In genomic region chr10:132884041-132884440, GRCh38 we compare ENCODE assay signal across 19 cellular contexts. TPM values are rescaled to one million over a fixed set of nuclear protein-coding genes. Genes with fewer than 3 reads are reported as not detected.
"Had no signal": no experiment of that assay in that cellular context is flagged by ENCODE, and none has a peak within 500 bp of the region (broad histone marks: within the 10 kb centered on the region; RNA-seq: fewer than 3 reads in every experiment).

No MANE protein-coding gene starts in this region.

- H3K36me3 ChIP-seq: gastrocnemius medialis, heart left ventricle, SJSA1, tibial nerve had no signal

- H3K27ac Mint-ChIP-seq: activated CD4-positive, alpha-beta T cell treated with anti-CD3 and anti-CD28 coated beads, Interleukin-2, amount 10 ng/mL, durations not matched to agents 24 days and 14 days; activated CD8-positive, alpha-beta T cell treated with anti-CD3 and anti-CD28 coated beads, Interleukin-2, amount 10 ng/mL, durations not matched to agents 7 days and 5 days; activated naive CD4-positive, alpha-beta T cell treated with anti-CD3 and anti-CD28 coated beads for 36 hours; endodermal cell; nephron; stimulated activated memory B cell treated with anti-CD40 and anti-IgM and Interleukin-4, amounts not matched to agents 10 μg/mL and 1 μg/mL and 100 μg/mL, for 72 hours had no signal

- H3K27me3 Mint-ChIP-seq: activated CD4-positive, alpha-beta T cell treated with anti-CD3 and anti-CD28 coated beads, Interleukin-2, amount 10 ng/mL, durations not matched to agents 24 days and 14 days had no signal

- H3K4me3 Mint-ChIP-seq: activated CD4-positive, alpha-beta T cell treated with anti-CD3 and anti-CD28 coated beads, Interleukin-2, amount 10 ng/mL, durations not matched to agents 24 days and 14 days; activated CD8-positive, alpha-beta T cell treated with anti-CD3 and anti-CD28 coated beads, Interleukin-2, amount 10 ng/mL, durations not matched to agents 7 days and 5 days; activated naive CD4-positive, alpha-beta T cell treated with anti-CD3 and anti-CD28 coated beads for 36 hours; endodermal cell; immature natural killer cell; nephron; stimulated activated memory B cell treated with anti-CD40 and anti-IgM and Interleukin-4, amounts not matched to agents 10 μg/mL and 1 μg/mL and 100 μg/mL, for 72 hours had no signal

- H3K9me3 ChIP-seq: gastrocnemius medialis, heart left ventricle, psoas muscle, SJSA1 had no signal

- H3K27ac ChIP-seq: dorsolateral prefrontal cortex, gastrocnemius medialis, heart left ventricle, psoas muscle, SJSA1, tibial nerve had no signal

- H3K4me1 Mint-ChIP-seq: activated CD4-positive, alpha-beta T cell treated with anti-CD3 and anti-CD28 coated beads, Interleukin-2, amount 10 ng/mL, durations not matched to agents 24 days and 14 days; endodermal cell; immature natural killer cell; stimulated activated memory B cell treated with anti-CD40 and anti-IgM and Interleukin-4, amounts not matched to agents 10 μg/mL and 1 μg/mL and 100 μg/mL, for 72 hours had no signal

- H3K4me1 ChIP-seq: gastrocnemius medialis, heart left ventricle, psoas muscle had no signal

- H3K36me3 Mint-ChIP-seq: immature natural killer cell; stimulated activated memory B cell treated with anti-CD40 and anti-IgM and Interleukin-4, amounts not matched to agents 10 μg/mL and 1 μg/mL and 100 μg/mL, for 72 hours had no signal

- H3K9me3 Mint-ChIP-seq: activated CD4-positive, alpha-beta T cell treated with anti-CD3 and anti-CD28 coated beads, Interleukin-2, amount 10 ng/mL, durations not matched to agents 24 days and 14 days; activated naive CD4-positive, alpha-beta T cell treated with anti-CD3 and anti-CD28 coated beads for 36 hours; endodermal cell; immature natural killer cell; nephron had no signal

- H3K4me3 ChIP-seq: dorsolateral prefrontal cortex, gastrocnemius medialis, heart left ventricle, psoas muscle, SJSA1, tibial nerve had no signal

- DNase-seq: activated CD4-positive, alpha-beta T cell treated with anti-CD3 and anti-CD28 coated beads, Interleukin-2, amount 10 ng/mL, durations not matched to agents 24 days and 14 days; activated CD4-positive, CD25-positive, alpha-beta regulatory T cell; activated CD8-positive, alpha-beta memory T cell treated with anti-CD3 and anti-CD28 coated beads, Interleukin-2, amount 50 U/mL, for 4 hours; activated CD8-positive, alpha-beta T cell treated with anti-CD3 and anti-CD28 coated beads, Interleukin-2, amount 10 ng/mL, durations not matched to agents 7 days and 5 days; activated naive CD4-positive, alpha-beta T cell treated with anti-CD3 and anti-CD28 coated beads for 36 hours; endodermal cell; immature natural killer cell; occipital lobe; stimulated activated CD4-positive, alpha-beta T cell treated with anti-CD3 and anti-CD28 coated beads, Interleukin-2, amount 100 ng/mL, for 48 hours; SW 1271 had no signal

- ATAC-seq: activated CD8-positive, alpha-beta T cell treated with anti-CD3 and anti-CD28 coated beads, Interleukin-2, amount 10 ng/mL, durations not matched to agents 7 days and 5 days; gastrocnemius medialis; heart left ventricle; left colon; psoas muscle; stimulated activated memory B cell treated with anti-CD40 and anti-IgM and Interleukin-4, amounts not matched to agents 10 μg/mL and 1 μg/mL and 100 μg/mL, for 72 hours had no signal

RNA-seq across cellular contexts. Expression of gene CFAP46, which starts 58.3 kb away (rescaled TPM):
- total RNA-seq: activated CD4-positive, alpha-beta T cell treated with anti-CD3 and anti-CD28 coated beads, Interleukin-2, amount 10 ng/mL, durations not matched to agents 24 days and 14 days; activated CD8-positive, alpha-beta T cell treated with anti-CD3 and anti-CD28 coated beads, Interleukin-2, amount 10 ng/mL, durations not matched to agents 7 days and 5 days; activated naive CD4-positive, alpha-beta T cell treated with anti-CD3 and anti-CD28 coated beads for 36 hours had no signal
- polyA plus RNA-seq: immature natural killer cell had no signal
